ENCODE assay signal across 8 cellular contexts in the genomic region with DNA sequence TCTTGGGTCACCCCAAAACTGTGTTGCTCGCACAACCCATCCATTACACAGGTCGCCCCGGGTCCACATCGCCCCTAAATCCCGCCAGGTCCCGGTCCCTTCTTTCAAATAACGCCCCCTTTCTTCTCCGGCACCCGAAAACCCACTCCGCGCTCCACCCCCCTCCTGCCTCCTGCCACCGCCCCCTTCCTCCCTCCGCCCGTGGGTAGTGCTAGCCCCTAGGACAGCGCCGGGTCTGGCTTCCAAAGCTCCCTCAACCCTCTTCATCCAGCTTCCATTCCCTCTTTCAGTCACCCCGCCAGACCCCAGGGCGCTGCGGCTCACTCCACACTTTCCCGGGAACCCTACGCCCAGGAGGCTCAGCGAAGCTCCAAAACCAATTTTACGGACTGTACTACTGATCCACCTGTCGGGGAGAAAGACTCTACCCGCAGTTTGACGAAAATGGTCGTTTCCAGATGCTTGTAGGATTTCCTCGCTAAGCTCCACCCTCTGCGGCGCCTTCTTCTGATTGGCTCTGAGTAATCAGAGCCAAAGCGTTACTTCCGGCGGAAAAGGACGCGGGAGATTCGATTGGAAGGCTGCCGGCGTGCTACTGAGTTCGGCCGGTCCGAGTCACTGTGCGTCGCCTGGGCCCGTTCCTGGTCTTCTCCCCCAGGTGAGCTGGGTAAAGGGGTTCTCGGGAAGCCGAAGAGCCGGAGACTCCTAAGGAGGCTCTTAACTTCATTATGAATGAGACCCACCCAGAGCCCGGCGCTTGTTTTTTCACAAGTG. TPM values are rescaled to one million over a fixed set of nuclear protein-coding genes. Genes with fewer than 3 reads are reported as not detected.
DNase-seq lines count a peak whose midpoint lies in the region; ATAC-seq and TF ChIP-seq lines count a peak whose summit lies in the region.

A gene with protein sequence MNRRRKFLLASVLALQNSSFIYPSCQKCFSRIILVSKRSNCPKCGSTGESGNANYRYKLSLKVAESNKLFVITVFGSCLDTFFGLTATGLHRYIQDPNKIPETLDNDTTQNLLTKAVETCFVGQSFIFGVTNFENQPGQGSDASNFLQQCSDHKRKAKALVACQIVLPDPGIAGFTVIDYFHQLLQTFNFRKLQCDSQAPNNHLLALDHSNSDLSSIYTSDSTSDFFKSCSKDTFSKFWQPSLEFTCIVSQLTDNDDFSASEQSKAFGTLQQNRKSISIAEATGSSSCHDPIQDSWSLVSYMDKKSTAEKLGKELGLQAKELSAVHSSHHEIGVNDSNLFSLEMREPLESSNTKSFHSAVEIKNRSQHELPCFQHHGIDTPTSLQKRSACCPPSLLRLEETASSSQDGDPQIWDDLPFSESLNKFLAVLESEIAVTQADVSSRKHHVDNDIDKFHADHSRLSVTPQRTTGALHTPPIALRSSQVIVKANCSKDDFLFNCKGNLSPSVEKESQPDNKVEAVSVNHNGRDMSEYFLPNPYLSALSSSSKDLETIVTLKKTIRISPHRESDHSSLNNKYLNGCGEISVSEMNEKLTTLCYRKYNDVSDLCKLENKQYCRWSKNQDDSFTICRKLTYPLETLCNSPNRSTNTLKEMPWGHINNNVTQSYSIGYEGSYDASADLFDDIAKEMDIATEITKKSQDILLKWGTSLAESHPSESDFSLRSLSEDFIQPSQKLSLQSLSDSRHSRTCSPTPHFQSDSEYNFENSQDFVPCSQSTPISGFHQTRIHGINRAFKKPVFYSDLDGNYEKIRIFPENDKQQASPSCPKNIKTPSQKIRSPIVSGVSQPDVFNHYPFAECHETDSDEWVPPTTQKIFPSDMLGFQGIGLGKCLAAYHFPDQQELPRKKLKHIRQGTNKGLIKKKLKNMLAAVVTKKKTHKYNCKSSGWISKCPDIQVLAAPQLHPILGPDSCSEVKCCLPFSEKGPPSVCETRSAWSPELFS (plus strand): TSS at position 572 of the 774 bp plus-strand sequence. CDS start 13,003 bp downstream, outside the sequence.

- H3K9me3 Mint-ChIP-seq in activated naive CD4-positive, alpha-beta T cell treated with anti-CD3 and anti-CD28 coated beads, Interleukin-2, amount 50 U/mL, for 24 hours = no peaks in the 10 kb centered on the region

- peaks cover 3% of the 10 kb centered on the region for H3K36me3 Mint-ChIP-seq in activated naive CD4-positive, alpha-beta T cell treated with anti-CD3 and anti-CD28 coated beads, Interleukin-2, amount 50 U/mL, for 24 hours

- ATAC-seq in HG02571 (IDR thresholded peaks at IDR 0.05; ENCODE audit: unreplicated experiment) = peak; percentile 59
- peak; percentile 86 for ATAC-seq in SK-N-SH treated with all-trans-retinoic acid at 6 μM for 48 hours

- H3K27me3 Mint-ChIP-seq in activated naive CD4-positive, alpha-beta T cell treated with anti-CD3 and anti-CD28 coated beads, Interleukin-2, amount 50 U/mL, for 24 hours = no peaks in the 10 kb centered on the region

- H3K4me1 Mint-ChIP-seq in activated naive CD4-positive, alpha-beta T cell treated with anti-CD3 and anti-CD28 coated beads, Interleukin-2, amount 50 U/mL, for 24 hours = peaks cover 55% of the 10 kb centered on the region

- H3K27ac Mint-ChIP-seq in activated naive CD4-positive, alpha-beta T cell treated with anti-CD3 and anti-CD28 coated beads, Interleukin-2, amount 50 U/mL, for 24 hours = peak within 1 kb of the TSS; percentile 99

- H3K4me3 Mint-ChIP-seq in activated naive CD4-positive, alpha-beta T cell treated with anti-CD3 and anti-CD28 coated beads, Interleukin-2, amount 50 U/mL, for 24 hours = peak within 1 kb of the TSS; percentile 94

- peak; percentile 95 for DNase-seq in GM04504 (ENCODE audit: low read depth)
- peak; percentile 99 for DNase-seq in NCI-H1092 (lab: John Stamatoyannopoulos, UW)
- DNase-seq in globus pallidus (ENCODE audit: low spot score) = peak; percentile 92
- peak; percentile 51 to 97 (median 88) for DNase-seq in nucleus accumbens (lab: John Stamatoyannopoulos, UW)

- peak within 1 kb of the TSS; percentile 74 for H3K27ac ChIP-seq in temporal lobe (ENCODE audit: low read depth, low read length)

TF ChIP-seq in SK-N-SH treated with all-trans-retinoic acid at 6 μM for 48 hours, 23 proteins besides CTCF, POLR2A, EP300 and RAD21:
- TF ChIP-seq CSDC2 (CRISPR knock-in tag; IDR thresholded peaks at IDR 0.05) (no peak), ZC3H10 (CRISPR knock-in tag; IDR thresholded peaks at IDR 0.05) (no peak)
- TF ChIP-seq, protein P1, sequence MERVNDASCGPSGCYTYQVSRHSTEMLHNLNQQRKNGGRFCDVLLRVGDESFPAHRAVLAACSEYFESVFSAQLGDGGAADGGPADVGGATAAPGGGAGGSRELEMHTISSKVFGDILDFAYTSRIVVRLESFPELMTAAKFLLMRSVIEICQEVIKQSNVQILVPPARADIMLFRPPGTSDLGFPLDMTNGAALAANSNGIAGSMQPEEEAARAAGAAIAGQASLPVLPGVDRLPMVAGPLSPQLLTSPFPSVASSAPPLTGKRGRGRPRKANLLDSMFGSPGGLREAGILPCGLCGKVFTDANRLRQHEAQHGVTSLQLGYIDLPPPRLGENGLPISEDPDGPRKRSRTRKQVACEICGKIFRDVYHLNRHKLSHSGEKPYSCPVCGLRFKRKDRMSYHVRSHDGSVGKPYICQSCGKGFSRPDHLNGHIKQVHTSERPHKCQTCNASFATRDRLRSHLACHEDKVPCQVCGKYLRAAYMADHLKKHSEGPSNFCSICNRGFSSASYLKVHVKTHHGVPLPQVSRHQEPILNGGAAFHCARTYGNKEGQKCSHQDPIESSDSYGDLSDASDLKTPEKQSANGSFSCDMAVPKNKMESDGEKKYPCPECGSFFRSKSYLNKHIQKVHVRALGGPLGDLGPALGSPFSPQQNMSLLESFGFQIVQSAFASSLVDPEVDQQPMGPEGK (CRISPR knock-in tag; IDR thresholded peaks at IDR 0.05; ENCODE audit: borderline replicate concordance) = no peak
- TF ChIP-seq, protein P2, sequence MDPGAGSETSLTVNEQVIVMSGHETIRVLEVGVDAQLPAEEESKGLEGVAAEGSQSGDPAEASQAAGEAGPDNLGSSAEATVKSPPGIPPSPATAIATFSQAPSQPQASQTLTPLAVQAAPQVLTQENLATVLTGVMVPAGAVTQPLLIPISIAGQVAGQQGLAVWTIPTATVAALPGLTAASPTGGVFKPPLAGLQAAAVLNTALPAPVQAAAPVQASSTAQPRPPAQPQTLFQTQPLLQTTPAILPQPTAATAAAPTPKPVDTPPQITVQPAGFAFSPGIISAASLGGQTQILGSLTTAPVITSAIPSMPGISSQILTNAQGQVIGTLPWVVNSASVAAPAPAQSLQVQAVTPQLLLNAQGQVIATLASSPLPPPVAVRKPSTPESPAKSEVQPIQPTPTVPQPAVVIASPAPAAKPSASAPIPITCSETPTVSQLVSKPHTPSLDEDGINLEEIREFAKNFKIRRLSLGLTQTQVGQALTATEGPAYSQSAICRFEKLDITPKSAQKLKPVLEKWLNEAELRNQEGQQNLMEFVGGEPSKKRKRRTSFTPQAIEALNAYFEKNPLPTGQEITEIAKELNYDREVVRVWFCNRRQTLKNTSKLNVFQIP (CRISPR knock-in tag; IDR thresholded peaks at IDR 0.05; ENCODE audit: borderline replicate concordance, low read depth) = no peak
- TF ChIP-seq, protein P3, sequence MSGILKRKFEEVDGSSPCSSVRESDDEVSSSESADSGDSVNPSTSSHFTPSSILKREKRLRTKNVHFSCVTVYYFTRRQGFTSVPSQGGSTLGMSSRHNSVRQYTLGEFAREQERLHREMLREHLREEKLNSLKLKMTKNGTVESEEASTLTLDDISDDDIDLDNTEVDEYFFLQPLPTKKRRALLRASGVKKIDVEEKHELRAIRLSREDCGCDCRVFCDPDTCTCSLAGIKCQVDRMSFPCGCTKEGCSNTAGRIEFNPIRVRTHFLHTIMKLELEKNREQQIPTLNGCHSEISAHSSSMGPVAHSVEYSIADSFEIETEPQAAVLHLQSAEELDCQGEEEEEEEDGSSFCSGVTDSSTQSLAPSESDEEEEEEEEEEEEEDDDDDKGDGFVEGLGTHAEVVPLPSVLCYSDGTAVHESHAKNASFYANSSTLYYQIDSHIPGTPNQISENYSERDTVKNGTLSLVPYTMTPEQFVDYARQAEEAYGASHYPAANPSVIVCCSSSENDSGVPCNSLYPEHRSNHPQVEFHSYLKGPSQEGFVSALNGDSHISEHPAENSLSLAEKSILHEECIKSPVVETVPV (CRISPR knock-in tag; IDR thresholded peaks at IDR 0.05) = no peak
- TF ChIP-seq, protein P4, sequence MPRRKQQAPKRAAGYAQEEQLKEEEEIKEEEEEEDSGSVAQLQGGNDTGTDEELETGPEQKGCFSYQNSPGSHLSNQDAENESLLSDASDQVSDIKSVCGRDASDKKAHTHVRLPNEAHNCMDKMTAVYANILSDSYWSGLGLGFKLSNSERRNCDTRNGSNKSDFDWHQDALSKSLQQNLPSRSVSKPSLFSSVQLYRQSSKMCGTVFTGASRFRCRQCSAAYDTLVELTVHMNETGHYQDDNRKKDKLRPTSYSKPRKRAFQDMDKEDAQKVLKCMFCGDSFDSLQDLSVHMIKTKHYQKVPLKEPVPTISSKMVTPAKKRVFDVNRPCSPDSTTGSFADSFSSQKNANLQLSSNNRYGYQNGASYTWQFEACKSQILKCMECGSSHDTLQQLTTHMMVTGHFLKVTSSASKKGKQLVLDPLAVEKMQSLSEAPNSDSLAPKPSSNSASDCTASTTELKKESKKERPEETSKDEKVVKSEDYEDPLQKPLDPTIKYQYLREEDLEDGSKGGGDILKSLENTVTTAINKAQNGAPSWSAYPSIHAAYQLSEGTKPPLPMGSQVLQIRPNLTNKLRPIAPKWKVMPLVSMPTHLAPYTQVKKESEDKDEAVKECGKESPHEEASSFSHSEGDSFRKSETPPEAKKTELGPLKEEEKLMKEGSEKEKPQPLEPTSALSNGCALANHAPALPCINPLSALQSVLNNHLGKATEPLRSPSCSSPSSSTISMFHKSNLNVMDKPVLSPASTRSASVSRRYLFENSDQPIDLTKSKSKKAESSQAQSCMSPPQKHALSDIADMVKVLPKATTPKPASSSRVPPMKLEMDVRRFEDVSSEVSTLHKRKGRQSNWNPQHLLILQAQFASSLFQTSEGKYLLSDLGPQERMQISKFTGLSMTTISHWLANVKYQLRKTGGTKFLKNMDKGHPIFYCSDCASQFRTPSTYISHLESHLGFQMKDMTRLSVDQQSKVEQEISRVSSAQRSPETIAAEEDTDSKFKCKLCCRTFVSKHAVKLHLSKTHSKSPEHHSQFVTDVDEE (CRISPR knock-in tag; IDR thresholded peaks at IDR 0.05) = no peak

RNA-seq across cellular contexts. Expression of the gene that starts here (rescaled TPM):
- 2.5 TPM for total RNA-seq in temporal lobe

Comparison
In these comparisons a context has a peak if more than half of its experiments do, and no peak if none do; other contexts are left out.
1. Peak in every context shown above with its lines: DNase-seq, ATAC-seq and H3K27ac ChIP-seq.